In the genomic region with DNA sequence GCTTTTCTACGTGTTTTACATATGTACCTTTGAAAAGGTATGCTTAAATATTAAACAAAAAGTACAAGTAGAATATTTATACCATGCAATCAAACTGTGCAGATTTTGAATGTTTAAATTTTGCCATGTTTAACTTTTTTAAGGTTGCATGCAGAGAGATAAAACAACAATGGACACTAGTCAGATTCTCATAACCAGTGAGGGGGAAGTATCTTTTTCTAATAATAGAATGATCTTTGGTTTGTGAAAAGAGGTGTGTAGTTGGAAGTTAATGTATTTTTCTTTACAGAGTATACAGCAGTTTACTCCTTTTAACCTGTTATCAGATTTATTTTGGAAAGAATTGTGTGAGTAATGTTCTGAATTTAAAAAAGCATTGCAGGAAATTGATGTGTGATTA, we compare ENCODE assay signal across 15 cellular contexts. TPM values are rescaled to one million over a fixed set of nuclear protein-coding genes. Genes with fewer than 3 reads are reported as not detected.
A peak's percentile ranks its signal among the peaks of the same experiment; 100 is the strongest.
DNase-seq lines count a peak whose midpoint lies in the region; ATAC-seq and TF ChIP-seq lines count a peak whose summit lies in the region.
"Had no signal": no experiment of that assay in that cellular context is flagged by ENCODE, and none has a peak within 500 bp of the region (broad histone marks: within the 10 kb centered on the region; RNA-seq: fewer than 3 reads in every experiment).

No MANE protein-coding gene starts in this region.

- no peaks in the 10 kb centered on the region for H3K27me3 ChIP-seq in Karpas-422 (ENCODE audit: low read length)

- peak overlapping the region; percentile 48 for H3K27ac ChIP-seq in Karpas-422 (ENCODE audit: low read length)
- H3K27ac ChIP-seq: A549 had no signal

- peak overlapping the region; percentile 26 for H3K4me3 ChIP-seq in GM12865 (ENCODE audit: low read depth, low read length)
- H3K4me3 ChIP-seq in Karpas-422 (ENCODE audit: low read length) = peak overlapping the region; percentile 36
- H3K4me3 ChIP-seq: A549, GM23338 had no signal

- no peak for ATAC-seq in activated B cell treated with CpG ODN at 0.5 μM for 24 hours (ENCODE audit: low read depth)
- no peak for ATAC-seq in stimulated activated naive B cell treated with anti-CD40 and anti-IgM and Interleukin-4, amounts not matched to agents 10 μg/mL and 1 μg/mL and 100 μg/mL, for 72 hours (replicated peaks)
- ATAC-seq: A549; CD8-positive, alpha-beta T cell; GM23338 had no signal

- peaks cover 3% of the 10 kb centered on the region for H3K9me3 Mint-ChIP-seq in activated B cell treated with CpG ODN at 0.5 μM for 24 hours
- H3K9me3 Mint-ChIP-seq in stimulated activated naive B cell treated with anti-CD40 and anti-IgM and Interleukin-4, amounts not matched to agents 10 μg/mL and 1 μg/mL and 100 μg/mL, for 72 hours = peaks cover 3 to 4% of the 10 kb centered on the region in 2 donors

- POLR2A ChIA-PET in activated B cell treated with CpG ODN at 0.5 μM for 24 hours (lab: Charles Lee) = interaction anchor here (1.5 kb wide), 1 partner anchor 82 kb away, joined by 4 read pairs; no protein-coding TSS in a partner anchor

- peaks cover 42% of the 10 kb centered on the region for H3K4me1 Mint-ChIP-seq in activated B cell treated with CpG ODN at 0.5 μM for 24 hours
- peaks cover 25 to 36% of the 10 kb centered on the region in 2 donors for H3K4me1 Mint-ChIP-seq in stimulated activated naive B cell treated with anti-CD40 and anti-IgM and Interleukin-4, amounts not matched to agents 10 μg/mL and 1 μg/mL and 100 μg/mL, for 72 hours

- no peak overlapping the region for H3K27ac Mint-ChIP-seq in activated B cell treated with CpG ODN at 0.5 μM for 24 hours
- peak overlapping the region; percentile 1 for H3K27ac Mint-ChIP-seq in stimulated activated naive B cell treated with anti-CD40 and anti-IgM and Interleukin-4, amounts not matched to agents 10 μg/mL and 1 μg/mL and 100 μg/mL, for 72 hours
- H3K27ac Mint-ChIP-seq: CD8-positive, alpha-beta T cell; GM23338 had no signal

- CTCF ChIA-PET in activated B cell treated with CpG ODN at 0.5 μM for 24 hours (lab: Charles Lee) = interaction anchor here (2.2 kb wide), 1 partner anchor 20 kb away, joined by 6 read pairs; no protein-coding TSS in a partner anchor

- DNase-seq in GM12865 (ENCODE audit: low read depth) = no peak
- no peak for DNase-seq in Karpas-422
- no peak for DNase-seq in activated B cell treated with CpG ODN at 0.5 μM for 24 hours
- no peak for DNase-seq in stimulated activated naive B cell treated with anti-CD40 and anti-IgM and Interleukin-4, amounts not matched to agents 10 μg/mL and 1 μg/mL and 100 μg/mL, for 72 hours
- no peak for DNase-seq in epidermal melanocyte (ENCODE audit: insufficient read length, low spot score)
- no peak for DNase-seq in posterior vena cava (ENCODE audit: low spot score)
- no peak for DNase-seq in retina
- DNase-seq: CD8-positive, alpha-beta T cell; COR-L47; DND-41; GF-D8; H7 had no signal

- H3K4me2 ChIP-seq in Karpas-422 (ENCODE audit: low read depth, low read length, poor library complexity, severe bottlenecking) = peak overlapping the region; percentile 68
- H3K4me2 ChIP-seq: A549, GM23338 had no signal

- no peaks in the 10 kb centered on the region for H3K36me3 ChIP-seq in Karpas-422 (ENCODE audit: insufficient read depth, low read length)

- no peaks in the 10 kb centered on the region for H4K20me1 ChIP-seq in Karpas-422 (ENCODE audit: insufficient read depth, low read depth, low read length)

- H3K9me2 ChIP-seq in Karpas-422 (replicated peaks; ENCODE audit: insufficient read depth, low read length) = no peaks in the 10 kb centered on the region

- peaks cover 3% of the 10 kb centered on the region; the same call in 1 of the 2 replicates for H3K9me3 ChIP-seq in Karpas-422 (ENCODE audit: low read length)
- H3K9me3 ChIP-seq: A549 had no signal

- no peak overlapping the region; the same call in 1 of the 2 replicates for H2AFZ ChIP-seq in Karpas-422 (ENCODE audit: low read length)
- H2AFZ ChIP-seq: GM23338 had no signal

- intact Hi-C loops in activated B cell treated with CpG ODN at 0.5 μM for 24 hours (cut with micrococcal nuclease) = loop anchor here (2.0 kb wide), 2 partner anchors 17 kb away; no protein-coding TSS in a partner anchor
- intact Hi-C loops in posterior vena cava (cut with DNase I) = loop anchor here in 1 of 2 donors (10.0 kb wide), 1 partner anchor 1207 kb away; no protein-coding TSS in a partner anchor

- H3K36me3 Mint-ChIP-seq in activated B cell treated with CpG ODN at 0.5 μM for 24 hours (ENCODE audit: low read depth) = peaks cover 5% of the 10 kb centered on the region
- H3K36me3 Mint-ChIP-seq in stimulated activated naive B cell treated with anti-CD40 and anti-IgM and Interleukin-4, amounts not matched to agents 10 μg/mL and 1 μg/mL and 100 μg/mL, for 72 hours = peaks cover 5 to 11% of the 10 kb centered on the region in 2 donors

- TF ChIP-seq CTCF in GM12865 (IDR thresholded peaks at IDR 0.05; ENCODE audit: insufficient read depth, low read depth, low read length, missing control alignments) (no peak), activated B cell treated with CpG ODN at 0.5 μM for 24 hours (IDR thresholded peaks at IDR 0.05) (no peak)

- H3K4me3 Mint-ChIP-seq in activated B cell treated with CpG ODN at 0.5 μM for 24 hours = peak overlapping the region; percentile 48
- H3K4me3 Mint-ChIP-seq in stimulated activated naive B cell treated with anti-CD40 and anti-IgM and Interleukin-4, amounts not matched to agents 10 μg/mL and 1 μg/mL and 100 μg/mL, for 72 hours = peak overlapping the region in 1 of 2 donors; percentile 30
- H3K4me3 Mint-ChIP-seq: CD14-positive monocyte; CD8-positive, alpha-beta T cell; GM23338 had no signal

- H3K27me3 Mint-ChIP-seq in activated B cell treated with CpG ODN at 0.5 μM for 24 hours = no peaks in the 10 kb centered on the region
- H3K27me3 Mint-ChIP-seq in stimulated activated naive B cell treated with anti-CD40 and anti-IgM and Interleukin-4, amounts not matched to agents 10 μg/mL and 1 μg/mL and 100 μg/mL, for 72 hours = no peaks in the 10 kb centered on the region

- peaks cover 39% of the 10 kb centered on the region for H3K79me2 ChIP-seq in Karpas-422 (ENCODE audit: low read length)

- H3K9ac ChIP-seq in Karpas-422 (ENCODE audit: low read length) = peak overlapping the region; percentile 54

- peaks cover 50% of the 10 kb centered on the region for H3K4me1 ChIP-seq in Karpas-422 (ENCODE audit: low read length)

RNA-seq across cellular contexts. Expression of a gene that starts 27.1 kb away (rescaled TPM):
- total RNA-seq in Karpas-422 (2014; rRNA removed; shearing (Covaris generic); ENCODE audit: low replicate concordance) = 17.2 and 43.2 TPM in 2 replicates
- total RNA-seq in activated B cell treated with CpG ODN at 0.5 μM for 24 hours = 30.5 and 35.5 TPM in 2 replicates
- total RNA-seq in posterior vena cava = 10 to 100 TPM; 19.2 to 21.1 TPM
